ENCODE assay signal across 20 cellular contexts in the genomic region with DNA sequence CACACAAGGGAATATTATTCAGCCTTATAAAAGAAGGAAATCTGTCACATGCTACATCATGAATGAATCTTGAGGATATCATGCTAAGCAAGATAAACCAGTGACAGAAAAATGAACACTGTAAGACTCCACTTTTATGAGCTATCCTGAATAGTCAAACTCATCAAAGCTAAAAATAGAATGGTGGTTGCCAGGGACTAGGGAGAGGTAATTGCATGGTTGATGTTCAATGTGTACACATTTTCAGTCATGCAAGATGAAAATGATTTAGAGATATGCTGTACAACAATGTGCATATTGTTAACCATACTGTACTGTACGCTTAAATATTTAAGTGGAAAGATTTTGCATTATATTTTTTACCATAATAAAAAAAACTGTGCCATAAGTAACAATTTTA.
"Had no signal": no experiment of that assay in that cellular context is flagged by ENCODE, and none has a peak within 500 bp of the region (broad histone marks: within the 10 kb centered on the region; RNA-seq: fewer than 3 reads in every experiment).

No MANE protein-coding gene starts in this region.

- DNase-seq: Kasumi-1, MM.1S, NCI-H1092 treated with DMSO at 0.1 percent for 48 hours, NCI-H1436, NCI-H187, NCI-H2029, NCI-H2227 treated with DMSO at 0.1 percent for 48 hours, NCI-H524, NCI-H82, PC-9, Peyer's patch, SHP77 treated with DMSO at 0.1 percent for 48 hours, SJCRH30, T-helper 1 cell, T-helper 17 cell had no signal

- H3K27ac ChIP-seq: HL-60, KMS-11, PC-9, Peyer's patch, SJCRH30 had no signal

- ATAC-seq: K562, Right ventricle myocardium inferior, SK-N-SH treated with all-trans-retinoic acid at 6 μM for 48 hours, T-helper 17 cell had no signal

- H3K4me2 ChIP-seq: KMS-11, PC-9 had no signal

- H2AFZ ChIP-seq: PC-9 had no signal

- H3K9me3 ChIP-seq: Peyer's patch, SJCRH30 had no signal

- H3K36me3 ChIP-seq: Peyer's patch, SJCRH30 had no signal

- H3K27me3 ChIP-seq: Peyer's patch, SJCRH30 had no signal

- H3K4me1 ChIP-seq: Peyer's patch, SJCRH30 had no signal

- H3K9ac ChIP-seq: KMS-11 had no signal

- H3K4me3 ChIP-seq: K562, PC-9, Peyer's patch, SJCRH30 had no signal
